21 cellular contexts compared by ENCODE assay signal in genomic region chr11:44031549-44031948, GRCh38. TPM values are rescaled to one million over a fixed set of nuclear protein-coding genes. Genes with fewer than 3 reads are reported as not detected.
DNase-seq lines count a peak whose midpoint lies in the region; ATAC-seq and TF ChIP-seq lines count a peak whose summit lies in the region.
"Had no signal": no experiment of that assay in that cellular context is flagged by ENCODE, and none has a peak within 500 bp of the region (broad histone marks: within the 10 kb centered on the region; RNA-seq: fewer than 3 reads in every experiment).

No MANE protein-coding gene starts in this region.

- H3K27ac Mint-ChIP-seq in activated naive CD4-positive, alpha-beta T cell treated with anti-CD3 and anti-CD28 coated beads, Interleukin-2, amount 50 U/mL, for 72 hours = no peak overlapping the region
- H3K27ac Mint-ChIP-seq: activated T-helper 2 cell treated with anti-CD3 and anti-CD28 coated beads, Interferon-gamma antibody, Interleukin-2, Interleukin-4, amounts not matched to agents 10 μg/mL and 5 μg/mL and 100 μg/mL, durations not matched to agents 14 hours and 24 hours and 36 hours had no signal

- H3K27ac ChIP-seq in cardiac muscle cell (peak overlapping the region; percentile 96), hepatocyte (peak overlapping the region; percentile 63), smooth muscle cell (ENCODE audit: low read depth) (peak overlapping the region; percentile 99), uterus (peak overlapping the region; percentile 92 to 99)
- H3K27ac ChIP-seq: epithelial cell of prostate, neutrophil, SJCRH30 had no signal

- no peak for TF ChIP-seq POLR2A in uterus (IDR thresholded peaks at IDR 0.05)

- no peaks in the 10 kb centered on the region for H3K27me3 ChIP-seq in cardiac muscle cell
- no peaks in the 10 kb centered on the region for H3K27me3 ChIP-seq in hepatocyte
- no peaks in the 10 kb centered on the region for H3K27me3 ChIP-seq in smooth muscle cell (ENCODE audit: low read depth)
- no peaks in the 10 kb centered on the region for H3K27me3 ChIP-seq in uterus

- intact Hi-C loops in Right ventricle myocardium superior (cut with DNase I) = loop anchor here (10.0 kb wide), 1 partner anchor 47 kb away; no protein-coding TSS in a partner anchor
- intact Hi-C loops in uterus (cut with DNase I; ENCODE audit: low total_unique reads) = no loop called here

- H2AFZ ChIP-seq in hepatocyte = no peak overlapping the region
- H2AFZ ChIP-seq in smooth muscle cell (ENCODE audit: low read depth) = no peak overlapping the region

- H3K36me3 ChIP-seq in cardiac muscle cell (no peaks in the 10 kb centered on the region), hepatocyte (replicated peaks; ENCODE audit: insufficient read depth, low read depth) (no peaks in the 10 kb centered on the region), smooth muscle cell (ENCODE audit: low read depth) (no peaks in the 10 kb centered on the region), uterus (no peaks in the 10 kb centered on the region)
- H3K36me3 ChIP-seq: neutrophil, SJCRH30 had no signal

- DNase-seq in cardiac muscle cell (ENCODE audit: low read depth in 1 of 2, low spot score in 1 of 2) = no peak
- DNase-seq in Right ventricle myocardium superior = no peak
- no peak for DNase-seq in hepatocyte (ENCODE audit: low spot score)
- DNase-seq in smooth muscle cell (lab: John Stamatoyannopoulos, UW; ENCODE audit: unreplicated experiment) = no peak
- DNase-seq in uterus = no peak
- DNase-seq in GF-D8 (lab: John Stamatoyannopoulos, UW) = no peak
- DNase-seq in activated naive CD4-positive, alpha-beta T cell treated with anti-CD3 and anti-CD28 coated beads, Interleukin-2, amount 50 U/mL, for 72 hours (ENCODE audit: low spot score in 2 of 2) = no peak
- no peak for DNase-seq in left lobe of liver (ENCODE audit: low spot score)
- DNase-seq: 8988T; activated CD4-positive, alpha-beta T cell treated with anti-CD3 and anti-CD28 coated beads for 48 hours; DMS79 treated with DMSO at 0.1 percent for 48 hours; KBM-7; NCI-H187 treated with DMSO at 0.1 percent for 48 hours; NCI-H226; SJCRH30; stimulated activated CD4-positive, alpha-beta T cell treated with anti-CD3 and anti-CD28 coated beads, Interleukin-15, amount 100 ng/mL, for 24 hours; trophoblast cell had no signal

- H3K79me2 ChIP-seq in hepatocyte (no peaks in the 10 kb centered on the region), smooth muscle cell (ENCODE audit: low read depth) (no peaks in the 10 kb centered on the region)

- ATAC-seq in Right ventricle myocardium superior (ENCODE audit: poor library complexity) (no peak), left lobe of liver (no peak)
- ATAC-seq in activated naive CD4-positive, alpha-beta T cell treated with anti-CD3 and anti-CD28 coated beads, Interleukin-2, amount 50 U/mL, for 72 hours = no peak

- H3K9me3 ChIP-seq in cardiac muscle cell (ENCODE audit: low read depth) (no peaks in the 10 kb centered on the region), hepatocyte (ENCODE audit: low read depth) (no peaks in the 10 kb centered on the region), smooth muscle cell (replicated peaks; ENCODE audit: low read depth) (no peaks in the 10 kb centered on the region), uterus (no peaks in the 10 kb centered on the region)
- H3K9me3 ChIP-seq: neutrophil, SJCRH30 had no signal

- H3F3A ChIP-seq in smooth muscle cell (ENCODE audit: low read depth) = peaks cover 6% of the 10 kb centered on the region

- H4K20me1 ChIP-seq in hepatocyte (ENCODE audit: insufficient read depth, poor library complexity, severe bottlenecking) (no peaks in the 10 kb centered on the region), smooth muscle cell (ENCODE audit: low read depth) (no peaks in the 10 kb centered on the region)

- peaks cover 0 to 9% of the 10 kb centered on the region in 2 donors for H3K9me3 Mint-ChIP-seq in activated naive CD4-positive, alpha-beta T cell treated with anti-CD3 and anti-CD28 coated beads, Interleukin-2, amount 50 U/mL, for 72 hours
- H3K9me3 Mint-ChIP-seq: activated T-helper 2 cell treated with anti-CD3 and anti-CD28 coated beads, Interferon-gamma antibody, Interleukin-2, Interleukin-4, amounts not matched to agents 10 μg/mL and 5 μg/mL and 100 μg/mL, durations not matched to agents 14 hours and 24 hours and 36 hours had no signal

- WGBS in hepatocyte (ENCODE audit: low lambda C conversion rate, missing lambda C conversion rate) = 92% methylated on average over 5 of the region's 5 CpGs
- 95% methylated on average over 5 of the region's 5 CpGs for WGBS in smooth muscle cell (ENCODE audit: low lambda C conversion rate)

- TF ChIP-seq CTCF in cardiac muscle cell (IDR thresholded peaks at IDR 0.05; ENCODE audit: low read depth, low read length) (no peak), hepatocyte (IDR thresholded peaks at IDR 0.05; ENCODE audit: poor library complexity) (no peak), smooth muscle cell (IDR thresholded peaks at IDR 0.05; ENCODE audit: borderline replicate concordance, insufficient read depth, poor library complexity, severe bottlenecking) (no peak), uterus (IDR thresholded peaks at IDR 0.05) (no peak)

- H3K9me2 ChIP-seq in hepatocyte (replicated peaks; ENCODE audit: insufficient read depth) = no peaks in the 10 kb centered on the region

- H3K9ac ChIP-seq in smooth muscle cell (ENCODE audit: low read depth) = peak overlapping the region; percentile 90

- H3K4me3 ChIP-seq in cardiac muscle cell = no peak overlapping the region
- H3K4me3 ChIP-seq in hepatocyte = no peak overlapping the region
- no peak overlapping the region for H3K4me3 ChIP-seq in smooth muscle cell
- no peak overlapping the region for H3K4me3 ChIP-seq in uterus
- H3K4me3 ChIP-seq: SJCRH30 had no signal

- H3K4me2 ChIP-seq in hepatocyte = no peak overlapping the region
- H3K4me2 ChIP-seq in smooth muscle cell = no peak overlapping the region

- peaks cover 37% of the 10 kb centered on the region for H3K4me1 ChIP-seq in cardiac muscle cell (ENCODE audit: low read depth)
- H3K4me1 ChIP-seq in hepatocyte (ENCODE audit: insufficient read depth) = peaks cover 5% of the 10 kb centered on the region
- H3K4me1 ChIP-seq in smooth muscle cell (ENCODE audit: low read depth) = peaks cover 31% of the 10 kb centered on the region
- peaks cover 16 to 19% of the 10 kb centered on the region in 2 donors for H3K4me1 ChIP-seq in uterus

- no peaks in the 10 kb centered on the region for H3K36me3 Mint-ChIP-seq in activated naive CD4-positive, alpha-beta T cell treated with anti-CD3 and anti-CD28 coated beads, Interleukin-2, amount 50 U/mL, for 72 hours

RNA-seq across cellular contexts. Expression of gene ACCSL, which starts 16.2 kb away (rescaled TPM):
- total RNA-seq in cardiac muscle cell = not detected in 2 replicates
- not detected in 2 replicates for polyA plus RNA-seq in cardiac muscle cell
- not detected for total RNA-seq in Right ventricle myocardium superior
- total RNA-seq in hepatocyte = not detected in 2 replicates
- not detected in 2 replicates for polyA plus RNA-seq in hepatocyte
- total RNA-seq in smooth muscle cell = not detected in 2 replicates
- polyA plus RNA-seq in smooth muscle cell = not detected in 2 replicates
- total RNA-seq in uterus = not detected
- total RNA-seq in activated naive CD4-positive, alpha-beta T cell treated with anti-CD3 and anti-CD28 coated beads, Interleukin-2, amount 50 U/mL, for 72 hours = under 1 TPM in 1 of 2 donors, not detected in 1; 0.11 TPM
- not detected for total RNA-seq in left lobe of liver
- total RNA-seq: activated T-helper 2 cell treated with anti-CD3 and anti-CD28 coated beads, Interferon-gamma antibody, Interleukin-2, Interleukin-4, amounts not matched to agents 10 μg/mL and 5 μg/mL and 100 μg/mL, durations not matched to agents 14 hours and 24 hours and 36 hours; SJCRH30; T-helper 1 cell treated with Interleukin-12 subunit alpha and Interleukin-12 subunit beta and Interleukin-4 antibody, amounts not matched to agents 30 ng/mL and 1 ng/mL, for 36 hours had no signal

RNA-seq across cellular contexts. Expression of gene ACCS, which starts 34.5 kb away (rescaled TPM):
- total RNA-seq in cardiac muscle cell (7.9 and 11.3 TPM in 2 replicates), Right ventricle myocardium superior (6.3 TPM), hepatocyte (5.9 and 9.9 TPM in 2 replicates), smooth muscle cell (1.6 and 3.5 TPM in 2 replicates), uterus (10 to 100 TPM; 13.1 to 49.4 (median 27.0) TPM), left lobe of liver (21.7 TPM)
- polyA plus RNA-seq in cardiac muscle cell (11.0 and 14.7 TPM in 2 replicates), hepatocyte (21.4 and 23.1 TPM in 2 replicates), smooth muscle cell (4.1 and 11.3 TPM in 2 replicates)
- total RNA-seq in activated naive CD4-positive, alpha-beta T cell treated with anti-CD3 and anti-CD28 coated beads, Interleukin-2, amount 50 U/mL, for 72 hours = 1 to 10 TPM; 5.4 to 8.5 TPM
